1 cellular context compared by ENCODE assay signal in genomic region chr2:179861027-179861776, GRCh38.
A peak's percentile ranks its signal among the peaks of the same experiment; 100 is the strongest.
TF ChIP-seq lines count a peak whose summit lies in the region.

Gene ZNF385B, minus strand, starts transcription at chr2:179861612.

TF ChIP-seq in HepG2, 621 proteins besides CTCF, POLR2A, EP300 and RAD21 (continued from another document):
- TF ChIP-seq ZBTB37 (CRISPR knock-in tag; IDR thresholded peaks at IDR 0.05) (no peak), MEIS1 (CRISPR knock-in tag; IDR thresholded peaks at IDR 0.05; ENCODE audit: borderline replicate concordance) (no peak), TBL1XR1 (IDR thresholded peaks at IDR 0.05; ENCODE audit: borderline replicate concordance, low read length, partially characterized antibody) (no peak), SCMH1 (CRISPR knock-in tag; IDR thresholded peaks at IDR 0.05; ENCODE audit: borderline replicate concordance) (no peak), TFE3 (CRISPR knock-in tag; IDR thresholded peaks at IDR 0.05) (no peak), KDM5B (CRISPR knock-in tag; IDR thresholded peaks at IDR 0.05; ENCODE audit: borderline replicate concordance) (0 out of 2 replicates have a peak, but pooled peaks have one; percentile 38), ZNF775 (CRISPR knock-in tag; IDR thresholded peaks at IDR 0.05; ENCODE audit: borderline replicate concordance) (no peak), ZNF549 (CRISPR knock-in tag; IDR thresholded peaks at IDR 0.05) (no peak), RAD51 (IDR thresholded peaks at IDR 0.05; ENCODE audit: borderline replicate concordance) (no peak), ZNF564 (CRISPR knock-in tag; IDR thresholded peaks at IDR 0.05) (no peak), JUN (CRISPR knock-in tag; IDR thresholded peaks at IDR 0.05) (no peak), DPF2 (CRISPR knock-in tag; IDR thresholded peaks at IDR 0.05; ENCODE audit: borderline replicate concordance, low read depth) (no peak), ZNF772 (CRISPR knock-in tag; IDR thresholded peaks at IDR 0.05) (no peak), MTERF4 (CRISPR knock-in tag; IDR thresholded peaks at IDR 0.05) (no peak), ZNF75D (CRISPR knock-in tag; IDR thresholded peaks at IDR 0.05; ENCODE audit: borderline replicate concordance) (no peak), NR2F1 (CRISPR knock-in tag; IDR thresholded peaks at IDR 0.05) (no peak), MTA1 (CRISPR knock-in tag; IDR thresholded peaks at IDR 0.05; ENCODE audit: borderline replicate concordance) (0 out of 2 replicates have a peak, but pooled peaks have one; percentile 7), BCLAF1 (IDR thresholded peaks at IDR 0.05) (no peak), HDAC6 (IDR thresholded peaks at IDR 0.05; ENCODE audit: low read depth, low read length) (no peak), GZF1 (CRISPR knock-in tag; IDR thresholded peaks at IDR 0.05) (no peak), ZFP41 (CRISPR knock-in tag; IDR thresholded peaks at IDR 0.05; ENCODE audit: borderline replicate concordance) (no peak), CBX2 (IDR thresholded peaks at IDR 0.05; ENCODE audit: low read depth, low read length) (no peak), CBX2 (CRISPR knock-in tag; IDR thresholded peaks at IDR 0.05; ENCODE audit: low read depth) (0 out of 2 replicates have a peak, but pooled peaks have one; percentile 71), ZNF17 (CRISPR knock-in tag; IDR thresholded peaks at IDR 0.05) (no peak), ZNF570 (CRISPR knock-in tag; IDR thresholded peaks at IDR 0.05; ENCODE audit: borderline replicate concordance) (no peak), GRHL1 (CRISPR knock-in tag; conservative IDR thresholded peaks at IDR 0.05) (no peak), ZNF235 (CRISPR knock-in tag; IDR thresholded peaks at IDR 0.05; ENCODE audit: borderline replicate concordance) (no peak), CHCHD3 (CRISPR knock-in tag; IDR thresholded peaks at IDR 0.05) (0 out of 2 replicates have a peak, but pooled peaks have one; percentile 40), KAT7 (CRISPR knock-in tag; IDR thresholded peaks at IDR 0.05; ENCODE audit: borderline replicate concordance) (no peak), MIER3 (CRISPR knock-in tag; IDR thresholded peaks at IDR 0.05; ENCODE audit: borderline replicate concordance) (no peak), POLR2AphosphoS5 (IDR thresholded peaks at IDR 0.05; ENCODE audit: low read depth, low read length) (no peak), HOXA3 (CRISPR knock-in tag; IDR thresholded peaks at IDR 0.05) (0 out of 2 replicates have a peak, but pooled peaks have one; percentile 14), UBTF (CRISPR knock-in tag; IDR thresholded peaks at IDR 0.05) (peak; percentile 83; the same call in 1 of the 2 replicates), PREB (CRISPR knock-in tag; IDR thresholded peaks at IDR 0.05) (no peak), ZNF468 (CRISPR knock-in tag; IDR thresholded peaks at IDR 0.05) (0 out of 2 replicates have a peak, but pooled peaks have one; percentile 39), GABPA (IDR thresholded peaks at IDR 0.05; ENCODE audit: low read depth, low read length) (no peak), GABPA (CRISPR knock-in tag; IDR thresholded peaks at IDR 0.05; ENCODE audit: low read depth) (no peak), SOX5 (CRISPR knock-in tag; IDR thresholded peaks at IDR 0.05; ENCODE audit: borderline replicate concordance) (no peak), CC2D1A (CRISPR knock-in tag; IDR thresholded peaks at IDR 0.05) (no peak), ZBTB44 (CRISPR knock-in tag; IDR thresholded peaks at IDR 0.05) (no peak), NR0B2 (CRISPR knock-in tag; IDR thresholded peaks at IDR 0.05) (0 out of 2 replicates have a peak, but pooled peaks have one; percentile 1)
